Comparison of ENCODE assay signal across 20 cellular contexts in the genomic region with DNA sequence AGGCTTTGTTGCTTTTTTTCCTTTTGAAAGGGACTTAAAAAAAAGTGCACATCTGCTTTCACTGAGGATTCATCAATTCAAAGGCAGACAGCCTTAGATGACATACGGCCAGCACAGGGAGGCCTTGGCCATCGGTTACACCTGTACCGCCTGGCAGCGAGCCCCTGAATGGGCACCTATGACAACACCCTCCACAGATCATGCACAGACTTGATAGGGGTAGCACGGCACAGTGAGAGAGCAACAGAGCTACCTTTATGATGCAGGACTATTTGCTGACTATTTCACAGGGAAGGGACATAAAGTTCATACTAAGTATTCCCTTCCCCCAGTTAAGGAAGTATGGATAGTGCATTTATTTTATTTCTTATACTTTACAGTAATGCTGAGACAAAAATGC.
"Had no signal": no experiment of that assay in that cellular context is flagged by ENCODE, and none has a peak within 500 bp of the region (broad histone marks: within the 10 kb centered on the region; RNA-seq: fewer than 3 reads in every experiment).

No MANE protein-coding gene starts in this region.

- H3K4me1 ChIP-seq: gastrocnemius medialis, left lung, neural progenitor cell, prostate gland, sigmoid colon, stomach, thyroid gland had no signal

- H3K27ac ChIP-seq: dorsolateral prefrontal cortex, gastrocnemius medialis, left lung, neural progenitor cell, prostate gland, sigmoid colon, stomach, thyroid gland had no signal

- H3K4me3 ChIP-seq: dorsolateral prefrontal cortex, gastrocnemius medialis, left lung, neural progenitor cell, prostate gland, sigmoid colon, stomach, thyroid gland had no signal

- ATAC-seq: gastrocnemius medialis; left lung; naive thymus-derived CD4-positive, alpha-beta T cell; right cardiac atrium; stimulated activated effector memory CD8-positive, alpha-beta T cell treated with anti-CD3 and anti-CD28 coated beads, Interleukin-12 subunit alpha, Interleukin-12 subunit beta, amount 100 ng/mL, for 72 hours had no signal

- DNase-seq: dorsolateral prefrontal cortex; effector CD4-positive, alpha-beta T cell; foreskin fibroblast; gastrocnemius medialis; head of caudate nucleus; kidney; mesenchymal stem cell; naive thymus-derived CD4-positive, alpha-beta T cell; nucleus accumbens; right cardiac atrium; sigmoid colon; stimulated activated CD4-positive, alpha-beta T cell treated with anti-CD3 and anti-CD28 coated beads, Interleukin-2, amount 100 ng/mL, for 24 hours; stimulated activated CD4-positive, alpha-beta T cell treated with anti-CD3 and anti-CD28 coated beads, Interleukin-4, amount 100 ng/mL, for 24 hours; stimulated activated naive CD4-positive, alpha-beta T cell treated with Interleukin-2 at 50 U/mL for 16 hours; stomach; thyroid gland had no signal

- H3K27me3 ChIP-seq: dorsolateral prefrontal cortex, gastrocnemius medialis, left lung, neural progenitor cell, sigmoid colon, stomach, thyroid gland had no signal

- H3K9me3 ChIP-seq: gastrocnemius medialis, left lung, prostate gland, sigmoid colon, stomach, thyroid gland had no signal

- H3K36me3 ChIP-seq: gastrocnemius medialis, left lung, neural progenitor cell, prostate gland, sigmoid colon, stomach, thyroid gland had no signal

- H3K9ac ChIP-seq: neural progenitor cell had no signal
